Comparison of ENCODE assay signal across 1 cellular context in genomic region chr16:8866118-8866883, GRCh38.
A peak's percentile ranks its signal among the peaks of the same experiment; 100 is the strongest.
TF ChIP-seq lines count a peak whose summit lies in the region.

No MANE protein-coding gene starts in this region.

TF ChIP-seq in HepG2, 621 proteins besides CTCF, POLR2A, EP300 and RAD21 (continued from another document):
- TF ChIP-seq PRDM10 (CRISPR knock-in tag; IDR thresholded peaks at IDR 0.05; ENCODE audit: low read depth) (0 out of 2 replicates have a peak, but pooled peaks have one; percentile 55), IRF9 (CRISPR knock-in tag; IDR thresholded peaks at IDR 0.05; ENCODE audit: borderline replicate concordance) (peak; percentile 78; the same call in 1 of the 2 replicates), TFDP2 (CRISPR knock-in tag; IDR thresholded peaks at IDR 0.05) (peak; percentile 81), TFAP4 (IDR thresholded peaks at IDR 0.05; ENCODE audit: borderline replicate concordance, low read depth) (peak; percentile 99), ZNF510 (CRISPR knock-in tag; IDR thresholded peaks at IDR 0.05; ENCODE audit: low read depth) (no peak), SOX6 (IDR thresholded peaks at IDR 0.05) (no peak), SOX6 (CRISPR knock-in tag; IDR thresholded peaks at IDR 0.05) (peak; percentile 87), PAXIP1 (CRISPR knock-in tag; conservative IDR thresholded peaks at IDR 0.05) (peak; percentile 62; the same call in 1 of the 2 replicates), GFI1 (CRISPR knock-in tag; IDR thresholded peaks at IDR 0.05; ENCODE audit: borderline replicate concordance) (no peak), WIZ (CRISPR knock-in tag; IDR thresholded peaks at IDR 0.05) (peak; percentile 62), ZNF792 (CRISPR knock-in tag; IDR thresholded peaks at IDR 0.05) (peak; percentile 96), ZNF329 (CRISPR knock-in tag; IDR thresholded peaks at IDR 0.05; ENCODE audit: low read depth) (no peak), ZNF430 (CRISPR knock-in tag; IDR thresholded peaks at IDR 0.05) (peak; percentile 90), MIER2 (CRISPR knock-in tag; IDR thresholded peaks at IDR 0.05) (peak; percentile 57; the same call in 1 of the 2 replicates)
